Comparison of ENCODE assay signal across 9 cellular contexts in genomic region chr17:17151541-17151940, GRCh38. TPM values are rescaled to one million over a fixed set of nuclear protein-coding genes. Genes with fewer than 3 reads are reported as not detected.
DNase-seq lines count a peak whose midpoint lies in the region; ATAC-seq and TF ChIP-seq lines count a peak whose summit lies in the region.
"Had no signal": no experiment of that assay in that cellular context is flagged by ENCODE, and none has a peak within 500 bp of the region (broad histone marks: within the 10 kb centered on the region; RNA-seq: fewer than 3 reads in every experiment).

No MANE protein-coding gene starts in this region.

- H3K4me3 ChIP-seq in sigmoid colon (no peak overlapping the region), tibial nerve (no peak overlapping the region)

- TF ChIP-seq EP300 in sigmoid colon (IDR thresholded peaks at IDR 0.05) (no peak), tibial nerve (IDR thresholded peaks at IDR 0.05) (no peak)

- peaks cover 48% of the 10 kb centered on the region for H3K4me1 Mint-ChIP-seq in CD4-positive, alpha-beta T cell (ENCODE audit: low read depth)
- peaks cover 3 to 39% of the 10 kb centered on the region in 2 donors for H3K4me1 Mint-ChIP-seq in effector memory CD8-positive, alpha-beta T cell (ENCODE audit: low read depth in 2 of 2)

- 90 to 98% methylated on average over 3 of the region's 3 CpGs for WGBS in sigmoid colon, 2 donors
- 73 to 89% methylated on average over 3 of the region's 3 CpGs for WGBS in tibial nerve, 2 donors

- H3K36me3 Mint-ChIP-seq in CD4-positive, alpha-beta T cell (ENCODE audit: low read depth): peaks cover 94% of the 10 kb centered on the region
- peaks cover 52% of the 10 kb centered on the region for H3K36me3 Mint-ChIP-seq in effector memory CD8-positive, alpha-beta T cell (ENCODE audit: insufficient read depth)

- H3K36me3 ChIP-seq in sigmoid colon: peaks cover 17 to 80% (median 40%) of the 10 kb centered on the region in 4 donors
- peaks cover 0 to 88% (median 16%) of the 10 kb centered on the region in 3 donors for H3K36me3 ChIP-seq in tibial nerve

- no peaks in the 10 kb centered on the region for H3K27me3 Mint-ChIP-seq in CD4-positive, alpha-beta T cell
- no peaks in the 10 kb centered on the region for H3K27me3 Mint-ChIP-seq in effector memory CD8-positive, alpha-beta T cell

- H3K4me1 ChIP-seq in sigmoid colon: peaks cover 0 to 36% (median 24%) of the 10 kb centered on the region in 4 donors
- H3K4me1 ChIP-seq in tibial nerve: peaks cover 0 to 22% (median 8%) of the 10 kb centered on the region in 4 donors

- intact Hi-C loops in CD4-positive, alpha-beta T cell (cut with DNase I, micrococcal nuclease): loop anchor here (5.0 to 10.0 kb wide), 2 partner anchors 53 to 56 kb away; partner anchors contain the start of gene PLD6 (in 2 of the 2)
- intact Hi-C loops in sigmoid colon (cut with DNase I): loop anchor here (5.0 kb wide), 2 partner anchors 51 to 149 kb away; no protein-coding TSS in a partner anchor

- ATAC-seq in CD4-positive, alpha-beta T cell (ENCODE audit: poor library complexity): no peak
- ATAC-seq in effector memory CD8-positive, alpha-beta T cell (replicated peaks): no peak

- H3K9me3 ChIP-seq in CD4-positive, alpha-beta T cell (ENCODE audit: control insufficient read depth, low read length): no peaks in the 10 kb centered on the region
- H3K9me3 ChIP-seq in sigmoid colon (no peaks in the 10 kb centered on the region), tibial nerve (no peaks in the 10 kb centered on the region)

- no peak for TF ChIP-seq CTCF in CD4-positive, alpha-beta T cell (IDR thresholded peaks at IDR 0.05)
- no peak for TF ChIP-seq CTCF in sigmoid colon (IDR thresholded peaks at IDR 0.05)
- no peak for TF ChIP-seq CTCF in tibial nerve (IDR thresholded peaks at IDR 0.05)

- CTCF ChIA-PET in CD4-positive, alpha-beta T cell (lab: Charles Lee): no interaction called here

- POLR2A ChIA-PET in CD4-positive, alpha-beta T cell (lab: Charles Lee): no interaction called here

- no peaks in the 10 kb centered on the region for H3K27me3 ChIP-seq in CD4-positive, alpha-beta T cell (ENCODE audit: control insufficient read depth, insufficient read depth, low read length)
- no peaks in the 10 kb centered on the region for H3K27me3 ChIP-seq in sigmoid colon
- H3K27me3 ChIP-seq in tibial nerve: no peaks in the 10 kb centered on the region

- H3K9me3 Mint-ChIP-seq in CD4-positive, alpha-beta T cell: no peaks in the 10 kb centered on the region
- no peaks in the 10 kb centered on the region for H3K9me3 Mint-ChIP-seq in effector memory CD8-positive, alpha-beta T cell

- no peak overlapping the region for H3K27ac ChIP-seq in CD4-positive, alpha-beta T cell (ENCODE audit: low read depth, low read length)
- H3K27ac ChIP-seq in sigmoid colon (peak overlapping the region; percentile 73 to 84 (median 77)), tibial nerve (peak overlapping the region in 2 of 4 donors; percentile 71 to 79)

- peak overlapping the region; percentile 81 for H3K27ac Mint-ChIP-seq in CD4-positive, alpha-beta T cell
- H3K27ac Mint-ChIP-seq in effector memory CD8-positive, alpha-beta T cell: peak overlapping the region; percentile 28 to 59

- TF ChIP-seq POLR2A in sigmoid colon (IDR thresholded peaks at IDR 0.05): no peak
- no peak for TF ChIP-seq POLR2A in tibial nerve (IDR thresholded peaks at IDR 0.05)
- TF ChIP-seq POLR2A in erythroblast (IDR thresholded peaks at IDR 0.05; ENCODE audit: low read length): no peak

- no peak overlapping the region for H3K4me3 Mint-ChIP-seq in CD4-positive, alpha-beta T cell
- H3K4me3 Mint-ChIP-seq in effector memory CD8-positive, alpha-beta T cell: no peak overlapping the region

- DNase-seq in CD4-positive, alpha-beta T cell: no peak
- DNase-seq in RPMI7951 (ENCODE audit: low read depth) (peak; percentile 59), sigmoid colon (no peak), tibial nerve (ENCODE audit: low spot score in 2 of 2) (no peak), SHP77 treated with DMSO at 0.1 percent for 48 hours (lab: John Stamatoyannopoulos, UW) (no peak), HT-29 (ENCODE audit: low spot score) (no peak), erythroblast (lab: John Stamatoyannopoulos, UW) (no peak)
- DNase-seq in effector memory CD8-positive, alpha-beta T cell: no peak
- DNase-seq: NCI-H526 treated with DMSO at 0.1 percent for 48 hours had no signal

RNA-seq across cellular contexts. Expression of gene PLD6, which starts 54.6 kb away (rescaled TPM):
- total RNA-seq in CD4-positive, alpha-beta T cell: 1 to 10 TPM; 7.1 to 7.5 TPM
- 0.24 and 0.29 TPM in 2 replicates for total RNA-seq in RPMI7951 (2014; rRNA removed; shearing (Covaris generic))
- total RNA-seq in sigmoid colon: 10 to 100 TPM in 2 of 4 donors, 1 to 10 TPM in 2; 7.7 to 15.3 (median 10.2) TPM
- polyA plus RNA-seq in sigmoid colon: 1 to 10 TPM in 2 of 3 donors, not detected in 1; 1.2 to 2.8 TPM
- total RNA-seq in tibial nerve: 10 to 100 TPM in 1 of 4 donors, 1 to 10 TPM in 3; 6.0 to 11.1 (median 8.2) TPM
- total RNA-seq in HT-29 (2014; rRNA removed; shearing (Covaris generic)): 3.5 and 3.9 TPM in 2 replicates
